In the genomic region with DNA sequence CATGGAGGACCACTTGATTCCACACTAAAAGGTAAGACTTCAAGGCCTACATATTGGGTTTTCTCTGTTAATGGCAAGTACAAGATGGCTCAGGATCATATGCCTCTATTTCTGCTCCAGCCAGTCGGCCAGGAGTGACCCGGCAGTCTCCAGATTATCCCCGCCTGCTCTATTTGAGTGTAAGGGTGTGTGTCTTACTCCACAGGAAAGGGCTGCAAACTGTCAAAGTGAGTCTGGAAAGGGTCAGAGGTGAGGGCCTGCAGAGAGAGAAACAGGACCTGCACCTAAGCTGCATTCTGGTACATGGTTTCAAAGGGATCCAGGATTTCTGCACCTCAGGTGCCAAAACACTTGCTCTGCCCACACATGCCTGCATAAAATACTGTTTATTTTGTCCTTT, we compare ENCODE assay signal across 17 cellular contexts. TPM values are rescaled to one million over a fixed set of nuclear protein-coding genes. Genes with fewer than 3 reads are reported as not detected.
DNase-seq lines count a peak whose midpoint lies in the region; ATAC-seq and TF ChIP-seq lines count a peak whose summit lies in the region.
"Had no signal": no experiment of that assay in that cellular context is flagged by ENCODE, and none has a peak within 500 bp of the region (broad histone marks: within the 10 kb centered on the region; RNA-seq: fewer than 3 reads in every experiment).

No MANE protein-coding gene starts in this region.

- DNase-seq in activated naive CD4-positive, alpha-beta T cell treated with anti-CD3 and anti-CD28 coated beads, Interleukin-2, amount 50 U/mL, for 72 hours (ENCODE audit: low spot score in 2 of 2): no peak
- no peak for DNase-seq in activated naive CD4-positive, alpha-beta T cell treated with Interleukin-2 at 50 U/mL for 16 hours
- DNase-seq in erythroblast (lab: John Stamatoyannopoulos, UW) (no peak), nucleus accumbens (lab: John Stamatoyannopoulos, UW) (no peak)
- no peak for DNase-seq in stimulated activated naive B cell treated with anti-CD40 and anti-IgM and Interleukin-4, amounts not matched to agents 10 μg/mL and 1 μg/mL and 100 μg/mL, for 72 hours
- DNase-seq: CD8-positive, alpha-beta memory T cell; DND-41; GF-D8; MG63; NCI-H1105; NCI-H187 treated with DMSO at 0.1 percent for 48 hours; NCI-H446; NCI-H748 treated with DMSO at 0.1 percent for 48 hours; SIG-M5 had no signal

- no peak overlapping the region for H3K4me3 Mint-ChIP-seq in stimulated activated naive B cell treated with anti-CD40 and anti-IgM and Interleukin-4, amounts not matched to agents 10 μg/mL and 1 μg/mL and 100 μg/mL, for 72 hours
- H3K4me3 Mint-ChIP-seq: B cell; CD8-positive, alpha-beta memory T cell had no signal

- H3K4me1 Mint-ChIP-seq in stimulated activated naive B cell treated with anti-CD40 and anti-IgM and Interleukin-4, amounts not matched to agents 10 μg/mL and 1 μg/mL and 100 μg/mL, for 72 hours: peaks cover 0 to 16% of the 10 kb centered on the region in 2 donors
- H3K4me1 Mint-ChIP-seq: CD8-positive, alpha-beta memory T cell had no signal

- no peaks in the 10 kb centered on the region for H3K27me3 Mint-ChIP-seq in stimulated activated naive B cell treated with anti-CD40 and anti-IgM and Interleukin-4, amounts not matched to agents 10 μg/mL and 1 μg/mL and 100 μg/mL, for 72 hours
- H3K27me3 Mint-ChIP-seq: B cell; CD8-positive, alpha-beta memory T cell had no signal

- peak overlapping the region; percentile 51 to 74 for H3K27ac Mint-ChIP-seq in activated naive CD4-positive, alpha-beta T cell treated with anti-CD3 and anti-CD28 coated beads, Interleukin-2, amount 50 U/mL, for 72 hours
- peak overlapping the region; percentile 49 for H3K27ac Mint-ChIP-seq in stimulated activated naive B cell treated with anti-CD40 and anti-IgM and Interleukin-4, amounts not matched to agents 10 μg/mL and 1 μg/mL and 100 μg/mL, for 72 hours
- H3K27ac Mint-ChIP-seq: B cell had no signal

- no peak for ATAC-seq in activated naive CD4-positive, alpha-beta T cell treated with anti-CD3 and anti-CD28 coated beads, Interleukin-2, amount 50 U/mL, for 72 hours
- ATAC-seq in stimulated activated naive B cell treated with anti-CD40 and anti-IgM and Interleukin-4, amounts not matched to agents 10 μg/mL and 1 μg/mL and 100 μg/mL, for 72 hours (replicated peaks): no peak
- no peak for ATAC-seq in GM18520 (IDR thresholded peaks at IDR 0.05; ENCODE audit: unreplicated experiment)

- peak; percentile 7 for TF ChIP-seq POLR2A in erythroblast (IDR thresholded peaks at IDR 0.05; ENCODE audit: low read length)

- peaks cover 11 to 15% of the 10 kb centered on the region in 2 donors for H3K36me3 Mint-ChIP-seq in activated naive CD4-positive, alpha-beta T cell treated with anti-CD3 and anti-CD28 coated beads, Interleukin-2, amount 50 U/mL, for 72 hours
- H3K36me3 Mint-ChIP-seq in stimulated activated naive B cell treated with anti-CD40 and anti-IgM and Interleukin-4, amounts not matched to agents 10 μg/mL and 1 μg/mL and 100 μg/mL, for 72 hours: peaks cover 21 to 27% of the 10 kb centered on the region in 2 donors

- H3K9me3 Mint-ChIP-seq in activated naive CD4-positive, alpha-beta T cell treated with anti-CD3 and anti-CD28 coated beads, Interleukin-2, amount 50 U/mL, for 72 hours: no peaks in the 10 kb centered on the region
- H3K9me3 Mint-ChIP-seq in stimulated activated naive B cell treated with anti-CD40 and anti-IgM and Interleukin-4, amounts not matched to agents 10 μg/mL and 1 μg/mL and 100 μg/mL, for 72 hours: no peaks in the 10 kb centered on the region
- H3K9me3 Mint-ChIP-seq: CD8-positive, alpha-beta memory T cell had no signal

TF ChIP-seq in PFSK-1, 5 proteins besides CTCF, POLR2A, EP300 and RAD21:
- peak; percentile 15; the same call in 1 of the 2 replicates for TF ChIP-seq POLR2AphosphoS5 (IDR thresholded peaks at IDR 0.05; ENCODE audit: low read depth, low read length)
- no peak for TF ChIP-seq FOXP2 (optimal IDR thresholded peaks at IDR 0.05; ENCODE audit: borderline replicate concordance, extremely low read depth, extremely low read length, insufficient read depth)
TF ChIP-seq in PFSK-1: peak in this region for 1.

RNA-seq across cellular contexts. Expression of a gene that starts 9.2 kb away (rescaled TPM):
- 100 to 1,000 TPM in 1 of 2 donors, 10 to 100 TPM in 1; 93.0 to 152 TPM for total RNA-seq in activated naive CD4-positive, alpha-beta T cell treated with anti-CD3 and anti-CD28 coated beads, Interleukin-2, amount 50 U/mL, for 72 hours
- 85.9 TPM for polyA plus RNA-seq in PFSK-1 (2012; ENCODE audit: insufficient read length, low read depth)

RNA-seq across cellular contexts. Expression of a gene that starts 11.6 kb away (rescaled TPM):
- total RNA-seq in activated naive CD4-positive, alpha-beta T cell treated with anti-CD3 and anti-CD28 coated beads, Interleukin-2, amount 50 U/mL, for 72 hours: 10 to 100 TPM; 46.4 to 54.9 TPM
- polyA plus RNA-seq in PFSK-1 (2012; ENCODE audit: insufficient read length, low read depth): 49.7 TPM

RNA-seq across cellular contexts. Expression of a gene that starts 23.9 kb away (rescaled TPM):
- 10 to 100 TPM; 19.3 to 33.9 TPM for total RNA-seq in activated naive CD4-positive, alpha-beta T cell treated with anti-CD3 and anti-CD28 coated beads, Interleukin-2, amount 50 U/mL, for 72 hours
- 19.1 TPM for polyA plus RNA-seq in PFSK-1 (2012; ENCODE audit: insufficient read length, low read depth)

RNA-seq across cellular contexts. Expression of a gene that starts 56.4 kb away (rescaled TPM):
- total RNA-seq in activated naive CD4-positive, alpha-beta T cell treated with anti-CD3 and anti-CD28 coated beads, Interleukin-2, amount 50 U/mL, for 72 hours: 1 to 10 TPM; 2.5 to 5.9 TPM
- 3.7 TPM for polyA plus RNA-seq in PFSK-1 (2012; ENCODE audit: insufficient read length, low read depth)
